Comparison of ENCODE assay signal across 2 cellular contexts in the genomic region with DNA sequence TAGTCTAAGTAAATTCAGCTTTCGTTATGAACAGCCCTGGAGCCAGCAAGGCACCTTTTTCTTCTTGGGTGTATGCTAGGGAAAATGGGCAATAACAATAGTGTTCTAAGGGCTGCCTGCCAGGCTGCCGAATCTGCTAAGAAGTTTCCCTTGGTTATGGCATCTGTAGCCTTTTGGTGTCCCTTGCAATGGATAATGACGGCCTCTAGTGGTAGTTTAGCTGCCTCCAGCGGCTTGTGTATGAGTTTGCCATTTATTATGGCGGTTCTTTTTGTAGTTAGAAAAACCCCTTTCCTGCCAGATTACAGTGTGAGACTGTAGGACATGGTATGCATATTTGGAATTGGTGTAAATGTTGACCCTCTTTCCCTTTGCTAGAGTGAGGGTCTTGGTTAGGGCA.
TF ChIP-seq lines count a peak whose summit lies in the region.

No MANE protein-coding gene starts in this region.

TF ChIP-seq in GM23338, 12 proteins besides CTCF, POLR2A, EP300 and RAD21 (continued from another document):
- TF ChIP-seq ZNF462 (CRISPR knock-in tag; IDR thresholded peaks at IDR 0.05) (no peak), EZH2 (IDR thresholded peaks at IDR 0.05; ENCODE audit: low read depth, unreplicated experiment) (no peak), STAT1 (IDR thresholded peaks at IDR 0.05; ENCODE audit: unreplicated experiment) (no peak), EZH2phosphoT487 (IDR thresholded peaks at IDR 0.05; ENCODE audit: unreplicated experiment) (no peak), POLR2AphosphoS5 (IDR thresholded peaks at IDR 0.05; ENCODE audit: low read depth) (no peak)

TF ChIP-seq in WTC11, 78 proteins besides CTCF, POLR2A, EP300 and RAD21 (continued from another document):
- TF ChIP-seq ZNF512 (CRISPR knock-in tag; IDR thresholded peaks at IDR 0.05; ENCODE audit: borderline replicate concordance) (no peak), ATF1 (CRISPR knock-in tag; IDR thresholded peaks at IDR 0.05) (no peak), SMAD4 (CRISPR knock-in tag; IDR thresholded peaks at IDR 0.05) (no peak), MYBL2 (CRISPR knock-in tag; IDR thresholded peaks at IDR 0.05) (no peak), ERG (CRISPR knock-in tag; IDR thresholded peaks at IDR 0.05) (no peak), ZNF317 (CRISPR knock-in tag; IDR thresholded peaks at IDR 0.05; ENCODE audit: borderline replicate concordance, low read depth) (no peak), TP53 (CRISPR knock-in tag; IDR thresholded peaks at IDR 0.05) (no peak)
- TF ChIP-seq, protein P1, sequence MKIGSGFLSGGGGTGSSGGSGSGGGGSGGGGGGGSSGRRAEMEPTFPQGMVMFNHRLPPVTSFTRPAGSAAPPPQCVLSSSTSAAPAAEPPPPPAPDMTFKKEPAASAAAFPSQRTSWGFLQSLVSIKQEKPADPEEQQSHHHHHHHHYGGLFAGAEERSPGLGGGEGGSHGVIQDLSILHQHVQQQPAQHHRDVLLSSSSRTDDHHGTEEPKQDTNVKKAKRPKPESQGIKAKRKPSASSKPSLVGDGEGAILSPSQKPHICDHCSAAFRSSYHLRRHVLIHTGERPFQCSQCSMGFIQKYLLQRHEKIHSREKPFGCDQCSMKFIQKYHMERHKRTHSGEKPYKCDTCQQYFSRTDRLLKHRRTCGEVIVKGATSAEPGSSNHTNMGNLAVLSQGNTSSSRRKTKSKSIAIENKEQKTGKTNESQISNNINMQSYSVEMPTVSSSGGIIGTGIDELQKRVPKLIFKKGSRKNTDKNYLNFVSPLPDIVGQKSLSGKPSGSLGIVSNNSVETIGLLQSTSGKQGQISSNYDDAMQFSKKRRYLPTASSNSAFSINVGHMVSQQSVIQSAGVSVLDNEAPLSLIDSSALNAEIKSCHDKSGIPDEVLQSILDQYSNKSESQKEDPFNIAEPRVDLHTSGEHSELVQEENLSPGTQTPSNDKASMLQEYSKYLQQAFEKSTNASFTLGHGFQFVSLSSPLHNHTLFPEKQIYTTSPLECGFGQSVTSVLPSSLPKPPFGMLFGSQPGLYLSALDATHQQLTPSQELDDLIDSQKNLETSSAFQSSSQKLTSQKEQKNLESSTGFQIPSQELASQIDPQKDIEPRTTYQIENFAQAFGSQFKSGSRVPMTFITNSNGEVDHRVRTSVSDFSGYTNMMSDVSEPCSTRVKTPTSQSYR (CRISPR knock-in tag; IDR thresholded peaks at IDR 0.05), result no peak
- TF ChIP-seq, protein P2, sequence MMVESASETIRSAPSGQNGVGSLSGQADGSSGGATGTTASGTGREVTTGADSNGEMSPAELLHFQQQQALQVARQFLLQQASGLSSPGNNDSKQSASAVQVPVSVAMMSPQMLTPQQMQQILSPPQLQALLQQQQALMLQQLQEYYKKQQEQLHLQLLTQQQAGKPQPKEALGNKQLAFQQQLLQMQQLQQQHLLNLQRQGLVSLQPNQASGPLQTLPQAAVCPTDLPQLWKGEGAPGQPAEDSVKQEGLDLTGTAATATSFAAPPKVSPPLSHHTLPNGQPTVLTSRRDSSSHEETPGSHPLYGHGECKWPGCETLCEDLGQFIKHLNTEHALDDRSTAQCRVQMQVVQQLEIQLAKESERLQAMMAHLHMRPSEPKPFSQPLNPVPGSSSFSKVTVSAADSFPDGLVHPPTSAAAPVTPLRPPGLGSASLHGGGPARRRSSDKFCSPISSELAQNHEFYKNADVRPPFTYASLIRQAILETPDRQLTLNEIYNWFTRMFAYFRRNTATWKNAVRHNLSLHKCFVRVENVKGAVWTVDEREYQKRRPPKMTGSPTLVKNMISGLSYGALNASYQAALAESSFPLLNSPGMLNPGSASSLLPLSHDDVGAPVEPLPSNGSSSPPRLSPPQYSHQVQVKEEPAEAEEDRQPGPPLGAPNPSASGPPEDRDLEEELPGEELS (CRISPR knock-in tag; IDR thresholded peaks at IDR 0.05), result no peak
